Comparison of ENCODE assay signal across 12 cellular contexts in the genomic region with DNA sequence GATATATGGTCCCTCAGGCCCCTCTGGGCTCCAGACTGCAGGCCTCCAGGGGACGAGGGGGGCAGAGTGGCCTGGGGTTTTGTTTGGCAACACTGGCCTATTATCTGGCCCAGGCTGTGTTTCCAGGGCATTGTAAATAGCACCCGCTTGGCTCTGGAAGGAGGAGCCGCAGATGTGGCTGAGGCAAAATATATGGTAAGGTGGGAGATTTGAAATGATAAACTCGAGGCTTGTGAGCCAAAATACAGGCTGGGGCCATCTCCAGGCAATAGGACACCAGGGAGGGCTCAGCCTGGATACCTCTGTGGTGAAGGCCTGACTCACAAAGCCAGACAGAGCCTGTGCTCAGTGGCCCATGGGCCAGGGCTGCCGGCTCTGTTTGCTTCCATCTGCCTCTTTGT. TPM values are rescaled to one million over a fixed set of nuclear protein-coding genes. Genes with fewer than 3 reads are reported as not detected.
DNase-seq lines count a peak whose midpoint lies in the region; ATAC-seq and TF ChIP-seq lines count a peak whose summit lies in the region.
"Had no signal": no experiment of that assay in that cellular context is flagged by ENCODE, and none has a peak within 500 bp of the region (broad histone marks: within the 10 kb centered on the region; RNA-seq: fewer than 3 reads in every experiment).

No MANE protein-coding gene starts in this region.

- peak; percentile 76 for DNase-seq in IMR-90
- peak; percentile 71 for DNase-seq in astrocyte of the spinal cord (ENCODE audit: low read depth, low spot score)
- peak; percentile 26 for DNase-seq in lower lobe of right lung
- DNase-seq in suprapubic skin (ENCODE audit: low spot score in 2 of 2), result peak in 1 of 2 donors; percentile 41
- no peak for DNase-seq in activated CD4-positive, alpha-beta T cell treated with anti-CD3 and anti-CD28 coated beads for 48 hours
- DNase-seq in NCI-H748 (lab: John Stamatoyannopoulos, UW; ENCODE audit: unreplicated experiment), result no peak
- DNase-seq in activated naive CD8-positive, alpha-beta T cell treated with anti-CD3 and anti-CD28 coated beads, Interleukin-2, amount 50 U/mL, for 24 hours, result no peak
- no peak for DNase-seq in DMS79 treated with DMSO at 0.1 percent for 48 hours (lab: John Stamatoyannopoulos, UW)
- DNase-seq: activated CD4-positive, alpha-beta T cell treated with anti-CD3 and anti-CD28 coated beads, Interleukin-2, amount 50 U/mL, for 1 hour; activated naive CD8-positive, alpha-beta T cell treated with anti-CD3 and anti-CD28 coated beads for 36 hours; erythroblast had no signal

- in situ Hi-C loops in IMR-90 (cut with MboI; ENCODE audit: low sequenced_read_pairs) (no loop called here), astrocyte of the spinal cord (cut with HindIII; ENCODE audit: low sequenced_read_pairs) (no loop called here)

- no peak for TF ChIP-seq EP300 in suprapubic skin (IDR thresholded peaks at IDR 0.05)

- H3K9me3 Mint-ChIP-seq in activated naive CD8-positive, alpha-beta T cell treated with anti-CD3 and anti-CD28 coated beads, Interleukin-2, amount 50 U/mL, for 24 hours, result no peaks in the 10 kb centered on the region
- H3K9me3 Mint-ChIP-seq: activated naive CD8-positive, alpha-beta T cell treated with anti-CD3 and anti-CD28 coated beads for 36 hours had no signal

- H4K5ac ChIP-seq in IMR-90 (ENCODE audit: low read depth, low read length), result peak overlapping the region; percentile 61

- H3K4ac ChIP-seq in IMR-90 (ENCODE audit: low read depth, low read length), result peak overlapping the region; percentile 82

- H3K4me3 ChIP-seq in IMR-90 (ENCODE audit: insufficient read depth, low read depth, low read length) (no peak overlapping the region), astrocyte of the spinal cord (ENCODE audit: low read depth, low read length) (no peak overlapping the region), lower lobe of right lung (no peak overlapping the region), suprapubic skin (no peak overlapping the region)

- H4K8ac ChIP-seq in IMR-90 (ENCODE audit: low read depth in 2 of 2, low read length in 2 of 2), result peak overlapping the region; percentile 41 to 91; a peak in 3 of 4 replicates

- no peak for TF ChIP-seq POLR2A in IMR-90 (IDR thresholded peaks at IDR 0.05; ENCODE audit: low read depth, low read length)
- no peak for TF ChIP-seq POLR2A in suprapubic skin (IDR thresholded peaks at IDR 0.05)

- peaks cover 4% of the 10 kb centered on the region for H3K4me1 Mint-ChIP-seq in activated naive CD8-positive, alpha-beta T cell treated with anti-CD3 and anti-CD28 coated beads, Interleukin-2, amount 50 U/mL, for 24 hours
- H3K4me1 Mint-ChIP-seq: activated naive CD8-positive, alpha-beta T cell treated with anti-CD3 and anti-CD28 coated beads for 36 hours had no signal

- H3K9me3 ChIP-seq in IMR-90 (ENCODE audit: control insufficient read depth, insufficient read depth, low read length), result no peaks in the 10 kb centered on the region
- no peaks in the 10 kb centered on the region for H3K9me3 ChIP-seq in lower lobe of right lung
- no peaks in the 10 kb centered on the region for H3K9me3 ChIP-seq in suprapubic skin

- H3K56ac ChIP-seq in IMR-90 (ENCODE audit: extremely low read depth, insufficient read depth, low read length), result no peak overlapping the region

- CTCF ChIA-PET in IMR-90 (lab: Yijun Ruan, JAX), result interaction anchor here (0.7 to 0.9 kb wide), 2 partner anchors 9 to 195 kb away, joined by 3 read pairs; no protein-coding TSS in a partner anchor

- no peaks in the 10 kb centered on the region for H3K36me3 Mint-ChIP-seq in activated naive CD8-positive, alpha-beta T cell treated with anti-CD3 and anti-CD28 coated beads, Interleukin-2, amount 50 U/mL, for 24 hours (ENCODE audit: low read depth)

- H2AK9ac ChIP-seq in IMR-90 (replicated peaks; ENCODE audit: low read depth, low read length, poor library complexity), result peak overlapping the region; percentile 57

- no TSS peak for BruUV-seq in IMR-90 (replicated peaks; lab: Mats Ljungman, UMichigan)

- no peaks in the 10 kb centered on the region for H3K27me3 Mint-ChIP-seq in activated naive CD8-positive, alpha-beta T cell treated with anti-CD3 and anti-CD28 coated beads, Interleukin-2, amount 50 U/mL, for 24 hours
- H3K27me3 Mint-ChIP-seq: activated naive CD8-positive, alpha-beta T cell treated with anti-CD3 and anti-CD28 coated beads for 36 hours had no signal

- peak overlapping the region; percentile 77 for H4K91ac ChIP-seq in IMR-90 (ENCODE audit: insufficient read depth, low read depth, low read length)

- WGBS in IMR-90 (ENCODE audit: extremely low coverage in 2 of 2, insufficient read length in 1 of 2), 2 experiments, result 69% methylated on average over 4 of the region's 5 CpGs; no CpG with 5 or more reads in 1 of the 2 experiments
- WGBS in suprapubic skin, result 60% methylated on average over 3 of the region's 5 CpGs

- peaks cover 41% of the 10 kb centered on the region for H3K4me1 ChIP-seq in IMR-90 (ENCODE audit: control insufficient read depth, insufficient read depth, low read length)
- H3K4me1 ChIP-seq in lower lobe of right lung, result peaks cover 38% of the 10 kb centered on the region
- peaks cover 44% of the 10 kb centered on the region for H3K4me1 ChIP-seq in suprapubic skin

- H3K9me1 ChIP-seq in IMR-90 (ENCODE audit: insufficient read depth, low read length), result peaks cover 34% of the 10 kb centered on the region

- dilution Hi-C loops in IMR-90 (cut with HindIII; ENCODE audit: low sequenced_read_pairs, unreplicated experiment), result no loop called here

- POLR2A ChIA-PET in IMR-90 (lab: Charles Lee; ENCODE audit: unreplicated experiment), result no interaction called here

- intact Hi-C loops in IMR-90 (cut with micrococcal nuclease), result no loop called here
- intact Hi-C loops in lower lobe of right lung (cut with DNase I), result no loop called here

- TF ChIP-seq RAD21 in IMR-90 (IDR thresholded peaks at IDR 0.05; ENCODE audit: low read length), result no peak

- peak overlapping the region; percentile 87; the same call in 1 of the 2 replicates for H3K14ac ChIP-seq in IMR-90 (replicated peaks; ENCODE audit: low read depth, low read length)

- peak overlapping the region; percentile 57; the same call in 1 of the 2 replicates for H3K9ac ChIP-seq in IMR-90 (ENCODE audit: low read depth, low read length)

- no peak overlapping the region for H3K4me2 ChIP-seq in IMR-90 (ENCODE audit: low read depth, low read length)

- peak overlapping the region; percentile 86 for H2BK20ac ChIP-seq in IMR-90 (ENCODE audit: low read depth, low read length)

- H3K36me3 ChIP-seq in IMR-90 (ENCODE audit: control insufficient read depth, insufficient read depth, low read length), result 0 out of 2 replicates have a peak, but pooled peaks cover 2% of the 10 kb centered on the region
- H3K36me3 ChIP-seq in lower lobe of right lung, result no peaks in the 10 kb centered on the region
- H3K36me3 ChIP-seq in suprapubic skin, result no peaks in the 10 kb centered on the region

- H3K18ac ChIP-seq in IMR-90 (ENCODE audit: low read depth, low read length), result peak overlapping the region; percentile 51

- peak overlapping the region; percentile 91 for H2BK120ac ChIP-seq in IMR-90 (ENCODE audit: low read depth, low read length)

- peak overlapping the region; percentile 84; the same call in 1 of the 2 replicates for H3K23ac ChIP-seq in IMR-90 (ENCODE audit: low read depth, low read length)

- H2BK5ac ChIP-seq in IMR-90 (ENCODE audit: low read depth, low read length, poor library complexity, severe bottlenecking), result peak overlapping the region; percentile 82

- H3K27me3 ChIP-seq in IMR-90 (ENCODE audit: control insufficient read depth, insufficient read depth, low read length) (no peaks in the 10 kb centered on the region), lower lobe of right lung (ENCODE audit: low read depth) (no peaks in the 10 kb centered on the region), suprapubic skin (no peaks in the 10 kb centered on the region)

- ATAC-seq in IMR-90 (ENCODE audit: low read depth), result peak; percentile 73
- no peak for ATAC-seq in lower lobe of right lung
- no peak for ATAC-seq in activated naive CD8-positive, alpha-beta T cell treated with anti-CD3 and anti-CD28 coated beads, Interleukin-2, amount 50 U/mL, for 24 hours

- H2AFZ ChIP-seq in IMR-90 (replicated peaks; ENCODE audit: low read length, poor library complexity), result no peak overlapping the region

- peak overlapping the region; percentile 79; the same call in 2 of the 3 replicates for H2BK15ac ChIP-seq in IMR-90 (ENCODE audit: low read depth, low read length)

- TF ChIP-seq CTCF in IMR-90 (conservative IDR thresholded peaks at IDR 0.05; ENCODE audit: low read depth, low read length) (no peak), astrocyte of the spinal cord (IDR thresholded peaks at IDR 0.05; ENCODE audit: low read depth, low read length) (no peak), lower lobe of right lung (IDR thresholded peaks at IDR 0.05) (no peak), suprapubic skin (IDR thresholded peaks at IDR 0.05) (no peak)

- H3K4me3 Mint-ChIP-seq in activated naive CD8-positive, alpha-beta T cell treated with anti-CD3 and anti-CD28 coated beads, Interleukin-2, amount 50 U/mL, for 24 hours, result no peak overlapping the region
- H3K4me3 Mint-ChIP-seq: activated naive CD8-positive, alpha-beta T cell treated with anti-CD3 and anti-CD28 coated beads for 36 hours had no signal

- H3K79me1 ChIP-seq in IMR-90 (ENCODE audit: low read depth in 1 of 2, low read length in 2 of 2), result peaks cover 22 to 87% of the 10 kb centered on the region in 2 experiments

- no peak overlapping the region for H3K27ac Mint-ChIP-seq in activated naive CD8-positive, alpha-beta T cell treated with anti-CD3 and anti-CD28 coated beads, Interleukin-2, amount 50 U/mL, for 24 hours
- H3K27ac Mint-ChIP-seq: activated naive CD8-positive, alpha-beta T cell treated with anti-CD3 and anti-CD28 coated beads for 36 hours had no signal

- H2AK5ac ChIP-seq in IMR-90 (ENCODE audit: low read depth, low read length), result peak overlapping the region; percentile 96

- H4K20me1 ChIP-seq in IMR-90 (ENCODE audit: insufficient read depth, low read length), result no peaks in the 10 kb centered on the region

- H3K27ac ChIP-seq in IMR-90 (ENCODE audit: insufficient read depth, low read length) (peak overlapping the region; percentile 88), lower lobe of right lung (peak overlapping the region; percentile 50), suprapubic skin (peak overlapping the region; percentile 60)
- H3K27ac ChIP-seq: RWPE1 had no signal

TF ChIP-seq in IMR-90, 13 proteins besides CTCF, POLR2A, EP300 and RAD21 (continues in another document):
- 0 out of 2 replicates have a peak, but pooled peaks have one; percentile 5 for TF ChIP-seq FOS (IDR thresholded peaks at IDR 0.05; ENCODE audit: low read depth, low read length)

RNA-seq across cellular contexts. Expression of a gene that starts 14.0 kb away (rescaled TPM):
- total RNA-seq in IMR-90 (2012; rRNA removed) (14.0 and 14.4 TPM in 2 replicates), lower lobe of right lung (24.5 TPM), suprapubic skin (10 to 100 TPM; 17.4 to 36.9 (median 25.5) TPM)
- 23.1 and 23.6 TPM in 2 replicates for polyA plus RNA-seq in IMR-90 (2012; rRNA removed)
- polyA plus RNA-seq in IMR-90 (2012; cell fraction: cytosol; rRNA removed), result 11.8 and 15.2 TPM in 2 replicates
- 31.9 and 47.5 TPM in 2 replicates for polyA plus RNA-seq in IMR-90 (2012; cell fraction: nucleus; rRNA removed; ENCODE audit: low replicate concordance)

RNA-seq across cellular contexts. Expression of a gene that starts 46.0 kb away (rescaled TPM):
- total RNA-seq in IMR-90 (2012; rRNA removed) (1,498 and 1,861 TPM in 2 replicates), lower lobe of right lung (185 TPM), suprapubic skin (100 to 1,000 TPM; 379 to 436 (median 414) TPM)
- polyA plus RNA-seq in IMR-90 (2012; rRNA removed), result 948 and 1,037 TPM in 2 replicates
- 955 and 1,043 TPM in 2 replicates for polyA plus RNA-seq in IMR-90 (2012; cell fraction: cytosol; rRNA removed)
- 737 and 1,227 TPM in 2 replicates for polyA plus RNA-seq in IMR-90 (2012; cell fraction: nucleus; rRNA removed; ENCODE audit: low replicate concordance)

Comparison
In these comparisons a context has a peak if more than half of its experiments do, and no peak if none do; other contexts are left out.
1. DNase-seq: peak in IMR-90 (single experiment), astrocyte of the spinal cord (single experiment) and lower lobe of right lung (single experiment); none in activated CD4-positive, alpha-beta T cell treated with anti-CD3 and anti-CD28 coated beads for 48 hours (single experiment), NCI-H748 (single experiment), activated naive CD8-positive, alpha-beta T cell treated with anti-CD3 and anti-CD28 coated beads, Interleukin-2, amount 50 U/mL, for 24 hours (single experiment) and DMS79 treated with DMSO at 0.1 percent for 48 hours (single experiment).
2. Peak in every context shown above with its lines, with median percentiles within 50 percentile points of each other: H3K27ac ChIP-seq.